30 cellular contexts compared by ENCODE assay signal in the genomic region with DNA sequence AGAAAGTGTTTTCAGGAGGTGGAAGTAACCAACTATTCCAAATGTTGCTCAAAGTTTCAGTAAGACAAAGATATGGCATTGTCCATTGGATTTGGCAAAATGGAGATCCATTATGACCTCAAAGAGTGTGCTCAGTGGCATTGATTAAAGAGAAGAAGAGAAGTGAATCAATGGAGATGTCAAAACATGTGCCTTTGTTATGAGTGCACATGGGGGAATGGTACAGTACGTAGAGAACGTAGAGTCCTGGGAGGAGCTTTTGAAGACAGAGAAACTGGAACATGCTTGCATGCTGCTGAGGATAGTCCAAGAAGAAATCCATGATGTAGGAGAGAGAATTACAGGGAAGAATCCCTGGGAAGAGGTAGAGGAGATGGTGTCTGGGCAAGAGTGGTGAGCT. TPM values are rescaled to one million over a fixed set of nuclear protein-coding genes. Genes with fewer than 3 reads are reported as not detected.
"Had no signal": no experiment of that assay in that cellular context is flagged by ENCODE, and none has a peak within 500 bp of the region (broad histone marks: within the 10 kb centered on the region; RNA-seq: fewer than 3 reads in every experiment).

No MANE protein-coding gene starts in this region.

- H3K36me3 ChIP-seq: stomach, suprapubic skin, thoracic aorta, thyroid gland, tibial artery, tibial nerve, transverse colon, upper lobe of left lung, upper lobe of right lung, uterus, vagina had no signal

- H3K27ac ChIP-seq: stomach, suprapubic skin, testis, thoracic aorta, thyroid gland, tibial artery, tibial nerve, transverse colon, upper lobe of left lung, upper lobe of right lung, uterus, vagina had no signal

- H3K9me3 ChIP-seq: stomach, suprapubic skin, testis, thoracic aorta, thyroid gland, tibial artery, tibial nerve, transverse colon, upper lobe of left lung, upper lobe of right lung, uterus, vagina had no signal

- DNase-seq: stimulated activated CD4-positive, alpha-beta T cell treated with anti-CD3 and anti-CD28 coated beads, Interleukin-2, amount 100 ng/mL, for 48 hours; stimulated activated CD4-positive, alpha-beta T cell treated with anti-CD3 and anti-CD28 coated beads, Interleukin-4, amount 100 ng/mL, for 1 hour; stimulated activated CD4-positive, alpha-beta T cell treated with anti-CD3 and anti-CD28 coated beads, Interleukin-4, amount 100 ng/mL, for 24 hours; stimulated activated CD4-positive, alpha-beta T cell treated with anti-CD3 and anti-CD28 coated beads, Interleukin-4, amount 100 ng/mL, for 4 hours; stimulated activated CD8-positive, alpha-beta memory T cell treated with anti-CD3 and anti-CD28 coated beads, Interleukin-4, amount 100 ng/mL, for 48 hours; stimulated activated naive B cell treated with anti-CD40 and anti-IgM and Interleukin-4, amounts not matched to agents 10 μg/mL and 1 μg/mL and 100 μg/mL, for 72 hours; stimulated activated naive CD4-positive, alpha-beta T cell; stimulated activated naive CD4-positive, alpha-beta T cell treated with Interleukin-2 at 50 U/mL for 16 hours; stimulated activated naive CD8-positive, alpha-beta T cell treated with anti-CD3 and anti-CD28 coated beads, Interleukin-15, amount 100 ng/mL, for 72 hours; stimulated activated naive CD8-positive, alpha-beta T cell treated with anti-CD3 and anti-CD28 coated beads, Interleukin-15, Interleukin-2, amounts not matched to agents 100 U/mL and 50 U/mL, for 24 hours; stomach; substantia nigra; testis; thyroid gland; tibial artery; transverse colon; trophoblast cell; upper lobe of left lung; upper lobe of right lung; uterus had no signal

- FAIRE-seq: urothelium cell line had no signal

- ATAC-seq: stimulated activated effector memory CD8-positive, alpha-beta T cell treated with anti-CD3 and anti-CD28 coated beads, Interleukin-12 subunit alpha, Interleukin-12 subunit beta, amount 100 ng/mL, for 72 hours; stimulated activated memory B cell treated with anti-CD40 and anti-IgM and Interleukin-4, amounts not matched to agents 10 μg/mL and 1 μg/mL and 100 μg/mL, for 72 hours; stimulated activated naive B cell treated with anti-CD40 and anti-IgM and Interleukin-4, amounts not matched to agents 10 μg/mL and 1 μg/mL and 100 μg/mL, for 72 hours; stimulated activated naive CD8-positive, alpha-beta T cell treated with anti-CD3 and anti-CD28 coated beads, Interleukin-15, amount 100 ng/mL, for 72 hours; stimulated activated naive CD8-positive, alpha-beta T cell treated with anti-CD3 and anti-CD28 coated beads, Interleukin-15, Interleukin-2, amounts not matched to agents 100 U/mL and 50 U/mL, for 24 hours; upper lobe of right lung had no signal

- H3K4me3 ChIP-seq: stomach, suprapubic skin, testis, thoracic aorta, thyroid gland, tibial artery, tibial nerve, transverse colon, upper lobe of left lung, upper lobe of right lung, uterus, vagina had no signal

- H3K27me3 ChIP-seq: testis, thyroid gland, tibial artery, tibial nerve, transverse colon, upper lobe of left lung, uterus, vagina had no signal

- H3K4me1 ChIP-seq: stomach, suprapubic skin, testis, thyroid gland, tibial artery, tibial nerve, transverse colon, upper lobe of left lung, upper lobe of right lung, uterus, vagina had no signal

RNA-seq across cellular contexts. Expression of gene PAX1, which starts 42.0 kb away (rescaled TPM):
- total RNA-seq: stomach, temporal lobe, testis, thoracic aorta, tibial nerve, transverse colon, upper lobe of right lung, ureter, urinary bladder, uterus, vagina had no signal
- polyA plus RNA-seq: stomach, urinary bladder had no signal
